Comparison of ENCODE assay signal across 8 cellular contexts in genomic region chr5:157476699-157477408, GRCh38. TPM values are rescaled to one million over a fixed set of nuclear protein-coding genes. Genes with fewer than 3 reads are reported as not detected.
A peak's percentile ranks its signal among the peaks of the same experiment; 100 is the strongest.
DNase-seq lines count a peak whose midpoint lies in the region; ATAC-seq lines count a peak whose summit lies in the region.

No MANE protein-coding gene starts in this region.

- DNase-seq in NCI-H524 (lab: John Stamatoyannopoulos, UW) (peak; percentile 68 to 79), NCI-H524 treated with DMSO at 0.1 percent for 48 hours (lab: John Stamatoyannopoulos, UW) (no peak), NCI-H2227 treated with DMSO at 0.1 percent for 48 hours (lab: John Stamatoyannopoulos, UW) (peak; percentile 55), glomerular visceral epithelial cell (ENCODE audit: extremely low spot score) (peak; percentile 78), pons (ENCODE audit: low spot score) (peak; percentile 92)
- no peak for DNase-seq in activated T-helper 1 cell treated with anti-CD3 and anti-CD28 coated beads, Interleukin-12 subunit alpha, Interleukin-12 subunit beta, Interleukin-2, Interleukin-4 antibody, amounts not matched to agents 30 ng/mL and 10 ng/mL and 1 ng/mL, durations not matched to agents 14 hours and 24 hours and 36 hours (ENCODE audit: low spot score)

- H3K4me3 Mint-ChIP-seq in activated T-helper 1 cell treated with anti-CD3 and anti-CD28 coated beads, Interleukin-12 subunit alpha, Interleukin-12 subunit beta, Interleukin-2, Interleukin-4 antibody, amounts not matched to agents 30 ng/mL and 10 ng/mL and 1 ng/mL, durations not matched to agents 14 hours and 24 hours and 36 hours, result no peak overlapping the region

- peak overlapping the region; percentile 48 for H3K27ac Mint-ChIP-seq in activated T-helper 1 cell treated with anti-CD3 and anti-CD28 coated beads, Interleukin-12 subunit alpha, Interleukin-12 subunit beta, Interleukin-2, Interleukin-4 antibody, amounts not matched to agents 30 ng/mL and 10 ng/mL and 1 ng/mL, durations not matched to agents 14 hours and 24 hours and 36 hours

- peaks cover 69% of the 10 kb centered on the region for H3K36me3 Mint-ChIP-seq in activated T-helper 1 cell treated with anti-CD3 and anti-CD28 coated beads, Interleukin-12 subunit alpha, Interleukin-12 subunit beta, Interleukin-2, Interleukin-4 antibody, amounts not matched to agents 30 ng/mL and 10 ng/mL and 1 ng/mL, durations not matched to agents 14 hours and 24 hours and 36 hours (ENCODE audit: low read depth)

- no peaks in the 10 kb centered on the region for H3K9me3 Mint-ChIP-seq in activated T-helper 1 cell treated with anti-CD3 and anti-CD28 coated beads, Interleukin-12 subunit alpha, Interleukin-12 subunit beta, Interleukin-2, Interleukin-4 antibody, amounts not matched to agents 30 ng/mL and 10 ng/mL and 1 ng/mL, durations not matched to agents 14 hours and 24 hours and 36 hours

- peak; percentile 58 for ATAC-seq in HG02678 (IDR thresholded peaks at IDR 0.05; ENCODE audit: unreplicated experiment)
- ATAC-seq in GM19467 (IDR thresholded peaks at IDR 0.05; ENCODE audit: unreplicated experiment), result no peak

- no peaks in the 10 kb centered on the region for H3K27me3 Mint-ChIP-seq in activated T-helper 1 cell treated with anti-CD3 and anti-CD28 coated beads, Interleukin-12 subunit alpha, Interleukin-12 subunit beta, Interleukin-2, Interleukin-4 antibody, amounts not matched to agents 30 ng/mL and 10 ng/mL and 1 ng/mL, durations not matched to agents 14 hours and 24 hours and 36 hours (ENCODE audit: insufficient read depth)

- intact Hi-C loops in activated T-helper 1 cell treated with anti-CD3 and anti-CD28 coated beads, Interleukin-12 subunit alpha, Interleukin-12 subunit beta, Interleukin-2, Interleukin-4 antibody, amounts not matched to agents 30 ng/mL and 10 ng/mL and 1 ng/mL, durations not matched to agents 14 hours and 24 hours and 36 hours (cut with micrococcal nuclease), result loop anchor here (1.0 to 5.0 kb wide), 3 partner anchors 46 to 149 kb away; no protein-coding TSS in a partner anchor

- H3K4me1 Mint-ChIP-seq in activated T-helper 1 cell treated with anti-CD3 and anti-CD28 coated beads, Interleukin-12 subunit alpha, Interleukin-12 subunit beta, Interleukin-2, Interleukin-4 antibody, amounts not matched to agents 30 ng/mL and 10 ng/mL and 1 ng/mL, durations not matched to agents 14 hours and 24 hours and 36 hours (ENCODE audit: low read depth), result peaks cover 65% of the 10 kb centered on the region

RNA-seq across cellular contexts. Expression of gene NIPAL4, which starts 16.8 kb away (rescaled TPM):
- 2.2 and 2.3 TPM in 2 replicates for total RNA-seq in activated T-helper 1 cell treated with anti-CD3 and anti-CD28 coated beads, Interleukin-12 subunit alpha, Interleukin-12 subunit beta, Interleukin-2, Interleukin-4 antibody, amounts not matched to agents 30 ng/mL and 10 ng/mL and 1 ng/mL, durations not matched to agents 14 hours and 24 hours and 36 hours

Comparison
In these comparisons a context has a peak if more than half of its experiments do, and no peak if none do; other contexts are left out.
1. DNase-seq: peak in NCI-H524 (2 of 2), NCI-H2227 treated with DMSO at 0.1 percent for 48 hours (single experiment), glomerular visceral epithelial cell (single experiment) and pons (single experiment); none in NCI-H524 treated with DMSO at 0.1 percent for 48 hours (single experiment) and activated T-helper 1 cell treated with anti-CD3 and anti-CD28 coated beads, Interleukin-12 subunit alpha, Interleukin-12 subunit beta, Interleukin-2, Interleukin-4 antibody, amounts not matched to agents 30 ng/mL and 10 ng/mL and 1 ng/mL, durations not matched to agents 14 hours and 24 hours and 36 hours (single experiment).